8 cellular contexts compared by ENCODE assay signal in genomic region chr20:22403860-22404608, GRCh38.
DNase-seq lines count a peak whose midpoint lies in the region; ATAC-seq and TF ChIP-seq lines count a peak whose summit lies in the region.

No MANE protein-coding gene starts in this region.

- TF ChIP-seq CTCF in Calu3 (IDR thresholded peaks at IDR 0.05; ENCODE audit: unreplicated experiment) = no peak
- no peak for TF ChIP-seq CTCF in colonic mucosa (IDR thresholded peaks at IDR 0.05)
- no peak for TF ChIP-seq CTCF in neural cell (IDR thresholded peaks at IDR 0.05; ENCODE audit: poor library complexity, severe bottlenecking)

- no peaks in the 10 kb centered on the region for H3K36me3 ChIP-seq in colonic mucosa
- no peaks in the 10 kb centered on the region for H3K36me3 ChIP-seq in neural cell (ENCODE audit: insufficient read depth, low read length)
- no peaks in the 10 kb centered on the region for H3K36me3 ChIP-seq in Karpas-422 (ENCODE audit: insufficient read depth, low read length)

- H4K20me1 ChIP-seq in neural cell (ENCODE audit: insufficient read depth) = no peaks in the 10 kb centered on the region
- no peaks in the 10 kb centered on the region for H4K20me1 ChIP-seq in Karpas-422 (ENCODE audit: insufficient read depth, low read depth, low read length)

- H3K9ac ChIP-seq in colonic mucosa (ENCODE audit: low read depth in 2 of 2, low read length in 2 of 2) (peak overlapping the region in 1 of 2 donors; percentile 27), neural cell (ENCODE audit: low read length) (no peak overlapping the region), Karpas-422 (ENCODE audit: low read length) (no peak overlapping the region)

- H3K27ac ChIP-seq in colonic mucosa = no peak overlapping the region
- no peak overlapping the region for H3K27ac ChIP-seq in neural cell (ENCODE audit: low read length)
- H3K27ac ChIP-seq in Karpas-422 (ENCODE audit: low read length) = no peak overlapping the region

- no peaks in the 10 kb centered on the region for H3K9me2 ChIP-seq in neural cell (ENCODE audit: insufficient read depth, low read length)
- no peaks in the 10 kb centered on the region for H3K9me2 ChIP-seq in Karpas-422 (replicated peaks; ENCODE audit: insufficient read depth, low read length)

- H3K27me3 ChIP-seq in colonic mucosa (no peaks in the 10 kb centered on the region), neural cell (ENCODE audit: insufficient read depth, low read depth, low read length) (peaks cover 74% of the 10 kb centered on the region), Karpas-422 (ENCODE audit: low read length) (no peaks in the 10 kb centered on the region)

- H3K4me2 ChIP-seq in neural cell (ENCODE audit: low read length) = peak overlapping the region; percentile 34
- no peak overlapping the region for H3K4me2 ChIP-seq in Karpas-422 (ENCODE audit: low read depth, low read length, poor library complexity, severe bottlenecking)

- intact Hi-C loops in Calu3 (cut with micrococcal nuclease; ENCODE audit: unreplicated experiment) (no loop called here), colonic mucosa (cut with DNase I) (no loop called here)

- no peaks in the 10 kb centered on the region for H3K9me3 ChIP-seq in colonic mucosa
- H3K9me3 ChIP-seq in neural cell (ENCODE audit: low read length) = no peaks in the 10 kb centered on the region
- no peaks in the 10 kb centered on the region for H3K9me3 ChIP-seq in Karpas-422 (ENCODE audit: low read length)

- H3K79me2 ChIP-seq in neural cell (replicated peaks; ENCODE audit: insufficient read depth, low read length) (no peaks in the 10 kb centered on the region), Karpas-422 (ENCODE audit: low read length) (no peaks in the 10 kb centered on the region)

- peaks cover 22% of the 10 kb centered on the region for H3K4me1 Mint-ChIP-seq in Calu3 (ENCODE audit: low read depth, unreplicated experiment)

- H2AFZ ChIP-seq in neural cell (ENCODE audit: low read depth, low read length) = no peak overlapping the region
- H2AFZ ChIP-seq in Karpas-422 (ENCODE audit: low read length) = no peak overlapping the region

- H3K36me3 Mint-ChIP-seq in Calu3 (ENCODE audit: insufficient read depth, unreplicated experiment) = no peaks in the 10 kb centered on the region

- no peak for DNase-seq in Calu3
- DNase-seq in NCI-H146 (lab: John Stamatoyannopoulos, UW) = peak; percentile 95
- peak; percentile 27 for DNase-seq in colonic mucosa
- DNase-seq in DMS114 treated with DMSO at 0.1 percent for 48 hours (lab: John Stamatoyannopoulos, UW; ENCODE audit: unreplicated experiment) = no peak
- no peak for DNase-seq in Karpas-422
- DNase-seq in ecto neural progenitor cell (ENCODE audit: low spot score) = no peak

- TF ChIP-seq EP300 in neural cell (conservative IDR thresholded peaks at IDR 0.05; ENCODE audit: poor library complexity, severe bottlenecking) = no peak

- H3K4me1 ChIP-seq in colonic mucosa = no peaks in the 10 kb centered on the region
- no peaks in the 10 kb centered on the region for H3K4me1 ChIP-seq in Karpas-422 (ENCODE audit: low read length)

- H3K27ac Mint-ChIP-seq in Calu3 (ENCODE audit: unreplicated experiment) = peak overlapping the region; percentile 67

- CTCF ChIA-PET in Calu3 (lab: Charles Lee) = interaction anchor here (0.7 kb wide), 1 partner anchor 10 kb away, joined by 3 read pairs; no protein-coding TSS in a partner anchor

- no peak for ATAC-seq in GM21447 (IDR thresholded peaks at IDR 0.05; ENCODE audit: unreplicated experiment)

- BruUV-seq in Calu3 (replicated peaks; lab: Mats Ljungman, UMichigan) = no TSS peak

- no peaks in the 10 kb centered on the region for H3K9me3 Mint-ChIP-seq in Calu3 (ENCODE audit: low read depth, unreplicated experiment)

- peak overlapping the region; percentile 64 for H3K4me3 Mint-ChIP-seq in Calu3 (ENCODE audit: low read depth, unreplicated experiment)

- no peaks in the 10 kb centered on the region for H3K27me3 Mint-ChIP-seq in Calu3 (ENCODE audit: unreplicated experiment)

- H3F3A ChIP-seq in neural cell (ENCODE audit: insufficient read depth, low read length, poor library complexity, severe bottlenecking) = no peaks in the 10 kb centered on the region

- TF ChIP-seq RAD21 in neural cell (conservative IDR thresholded peaks at IDR 0.05) = no peak

- H3K4me3 ChIP-seq in colonic mucosa (peak overlapping the region; percentile 5), neural cell (ENCODE audit: low read length) (peak overlapping the region; percentile 50), Karpas-422 (ENCODE audit: low read length) (no peak overlapping the region)

TF ChIP-seq in neural cell, 6 proteins besides CTCF, POLR2A, EP300 and RAD21:
- TF ChIP-seq SMC3 (conservative IDR thresholded peaks at IDR 0.05; ENCODE audit: poor library complexity) (no peak), MXI1 (conservative IDR thresholded peaks at IDR 0.05; ENCODE audit: poor library complexity, severe bottlenecking) (no peak), POLR2AphosphoS5 (IDR thresholded peaks at IDR 0.05) (no peak), EZH2 (IDR thresholded peaks at IDR 0.05; ENCODE audit: borderline replicate concordance, insufficient read depth, low read length, poor library complexity, severe bottlenecking) (no peak), REST (IDR thresholded peaks at IDR 0.05; ENCODE audit: borderline replicate concordance) (no peak), TAF1 (IDR thresholded peaks at IDR 0.05; ENCODE audit: low read depth) (no peak)

Comparison
In these comparisons a context has a peak if more than half of its experiments do, and no peak if none do; other contexts are left out.
1. DNase-seq: peak in NCI-H146 (single experiment) and colonic mucosa (single experiment); none in Calu3 (single experiment), DMS114 treated with DMSO at 0.1 percent for 48 hours (single experiment), Karpas-422 (single experiment) and ecto neural progenitor cell (single experiment).